Comparison of ENCODE assay signal across 1 cellular context in genomic region chr4:99461623-99462401, GRCh38.
A peak's percentile ranks its signal among the peaks of the same experiment; 100 is the strongest.
TF ChIP-seq lines count a peak whose summit lies in the region.

No MANE protein-coding gene starts in this region.

TF ChIP-seq in liver, 16 proteins besides CTCF, POLR2A, EP300 and RAD21 (continued from another document):
- TF ChIP-seq ZBTB33 (IDR thresholded peaks at IDR 0.05) (peak; percentile 85), SP1 (IDR thresholded peaks at IDR 0.05) (peak; percentile 90), TAF1 (conservative IDR thresholded peaks at IDR 0.05) (peak; percentile 52), HNF4A (conservative IDR thresholded peaks at IDR 0.05) (peak; percentile 90 to 92), HNF4G (IDR thresholded peaks at IDR 0.05) (peak; percentile 66)
